19 cellular contexts compared by ENCODE assay signal in genomic region chr9:135303280-135303647, GRCh38.
DNase-seq lines count a peak whose midpoint lies in the region; ATAC-seq, FAIRE-seq and TF ChIP-seq lines count a peak whose summit lies in the region.
"Had no signal": no experiment of that assay in that cellular context is flagged by ENCODE, and none has a peak within 500 bp of the region (broad histone marks: within the 10 kb centered on the region; RNA-seq: fewer than 3 reads in every experiment).

No MANE protein-coding gene starts in this region.

- in situ Hi-C loops in GM12878 (cut with MboI), result no loop called here

- TF ChIP-seq RAD21 in GM12878 (IDR thresholded peaks at IDR 0.05; ENCODE audit: insufficient read depth, low read depth, low read length), result no peak

- TF ChIP-seq EP300 in GM12878 (IDR thresholded peaks at IDR 0.05; ENCODE audit: borderline replicate concordance in 1 of 2, control insufficient read depth in 1 of 2, low read depth in 2 of 2, low read length in 2 of 2), result no peak

- no peaks in the 10 kb centered on the region for H3K79me2 ChIP-seq in GM12878 (ENCODE audit: control insufficient read depth, insufficient read depth, low read length)

- no peak for TF ChIP-seq POLR2A in GM12878 (IDR thresholded peaks at IDR 0.05; ENCODE audit: low read depth, low read length)

- H3K27me3 ChIP-seq in GM12878 (replicated peaks in 1 of 2; ENCODE audit: control insufficient read depth in 2 of 2, insufficient read depth in 2 of 2, low read length in 1 of 2) (peaks cover 1 to 2% of the 10 kb centered on the region in 2 experiments; a peak in 2 of 4 replicates), tibial artery (peaks cover 0 to 60% of the 10 kb centered on the region in 2 donors)

- H3K36me3 ChIP-seq in GM12878 (ENCODE audit: control insufficient read depth in 2 of 2, insufficient read depth in 2 of 2, low read length in 1 of 2), result no peaks in the 10 kb centered on the region
- H3K36me3 ChIP-seq in tibial artery, result no peaks in the 10 kb centered on the region

- ATAC-seq in GM12878, result 0 out of 3 replicates have a peak, but pooled peaks have one; percentile 26

- no peak for FAIRE-seq in GM12878 (lab: Jason Lieb, UNC)
- FAIRE-seq: GM12891 had no signal

- H2AFZ ChIP-seq in GM12878 (ENCODE audit: control insufficient read depth, low read depth, low read length), result no peak overlapping the region

- SMC1A ChIA-PET in GM12878 (lab: Charles Lee; ENCODE audit: uncharacterized antibody, unreplicated experiment), result no interaction called here

- H3K4me1 ChIP-seq in GM12878 (ENCODE audit: control insufficient read depth, insufficient read depth, low read length), result no peaks in the 10 kb centered on the region
- H3K4me1 ChIP-seq in tibial artery, result no peaks in the 10 kb centered on the region

- 0% methylated on average over 3 of the region's 3 CpGs for WGBS in GM12878 (ENCODE audit: insufficient coverage, insufficient replicate concordance, low lambda C conversion rate, missing lambda C conversion rate)

- no peaks in the 10 kb centered on the region for H4K20me1 ChIP-seq in GM12878 (ENCODE audit: control insufficient read depth, insufficient read depth)

- H3K9ac ChIP-seq in GM12878 (ENCODE audit: control insufficient read depth, insufficient read depth, low read length), result no peak overlapping the region

- no TSS peak for BruUV-seq in GM12878 (replicated peaks; lab: Mats Ljungman, UMichigan)

- POLR2A ChIA-PET in GM12878 (lab: Charles Lee), result no interaction called here

- H3K27ac ChIP-seq in GM12878 (ENCODE audit: control insufficient read depth, insufficient read depth) (no peak overlapping the region), tibial artery (no peak overlapping the region)
- H3K27ac ChIP-seq: 22Rv1 had no signal

- TF ChIP-seq CTCF in GM12878 (IDR thresholded peaks at IDR 0.05 in 2 of 3, conservative IDR thresholded peaks at IDR 0.05 in 1 of 3; ENCODE audit: control insufficient read depth in 2 of 3, extremely low read depth in 1 of 3, insufficient read depth in 1 of 3, low read depth in 3 of 3, low read length in 3 of 3) (no peak), tibial artery (IDR thresholded peaks at IDR 0.05) (no peak)

- no peak overlapping the region for H3K4me3 ChIP-seq in GM12878
- no peak overlapping the region for H3K4me3 ChIP-seq in tibial artery

- no peak overlapping the region for H3K4me2 ChIP-seq in GM12878 (ENCODE audit: control insufficient read depth, insufficient read depth)

- intact Hi-C loops in GM12878 (cut with micrococcal nuclease; ENCODE audit: unreplicated experiment) (no loop called here), tibial artery (cut with DNase I; ENCODE audit: low total_unique reads) (no loop called here)

- RAD21 ChIA-PET in GM12878 (lab: Charles Lee; ENCODE audit: unreplicated experiment), result interaction anchor here (0.6 kb wide), 1 partner anchor 87 kb away, joined by 4 read pairs; no protein-coding TSS in a partner anchor

- H3K9me3 ChIP-seq in GM12878 (replicated peaks; ENCODE audit: control insufficient read depth, insufficient read depth, low read length), result no peaks in the 10 kb centered on the region
- no peaks in the 10 kb centered on the region for H3K9me3 ChIP-seq in tibial artery

- peak; percentile 40 for DNase-seq in DMS79 treated with DMSO at 0.1 percent for 48 hours (lab: John Stamatoyannopoulos, UW)
- no peak for DNase-seq in DMS79 (lab: John Stamatoyannopoulos, UW)
- DNase-seq in stimulated activated CD4-positive, alpha-beta T cell treated with anti-CD3 and anti-CD28 coated beads, Interleukin-15, amount 100 ng/mL, for 24 hours, result peak; percentile 11
- no peak for DNase-seq in stimulated activated CD4-positive, alpha-beta T cell treated with anti-CD3 and anti-CD28 coated beads, Interleukin-4, amount 100 ng/mL, for 4 hours
- DNase-seq in GM12878 (ENCODE audit: low read depth, low spot score), result no peak
- no peak for DNase-seq in NCI-H510A treated with DMSO at 0.1 percent for 48 hours (lab: John Stamatoyannopoulos, UW)
- DNase-seq in tibial artery, result no peak
- no peak for DNase-seq in NCI-H2081 (lab: John Stamatoyannopoulos, UW)
- DNase-seq: CD4-positive, CD25-positive, alpha-beta regulatory T cell; COR-L47; DMS 273 treated with DMSO at 0.1 percent for 48 hours; GF-D8; KG1; NCI-H1417; NCI-H187; NCI-H345; NCI-H526 had no signal

- CTCF ChIA-PET in GM12878 (lab: Yijun Ruan, JAX), result no interaction called here

TF ChIP-seq in GM12878, 131 proteins besides CTCF, POLR2A, EP300 and RAD21:
- TF ChIP-seq, protein P1, sequence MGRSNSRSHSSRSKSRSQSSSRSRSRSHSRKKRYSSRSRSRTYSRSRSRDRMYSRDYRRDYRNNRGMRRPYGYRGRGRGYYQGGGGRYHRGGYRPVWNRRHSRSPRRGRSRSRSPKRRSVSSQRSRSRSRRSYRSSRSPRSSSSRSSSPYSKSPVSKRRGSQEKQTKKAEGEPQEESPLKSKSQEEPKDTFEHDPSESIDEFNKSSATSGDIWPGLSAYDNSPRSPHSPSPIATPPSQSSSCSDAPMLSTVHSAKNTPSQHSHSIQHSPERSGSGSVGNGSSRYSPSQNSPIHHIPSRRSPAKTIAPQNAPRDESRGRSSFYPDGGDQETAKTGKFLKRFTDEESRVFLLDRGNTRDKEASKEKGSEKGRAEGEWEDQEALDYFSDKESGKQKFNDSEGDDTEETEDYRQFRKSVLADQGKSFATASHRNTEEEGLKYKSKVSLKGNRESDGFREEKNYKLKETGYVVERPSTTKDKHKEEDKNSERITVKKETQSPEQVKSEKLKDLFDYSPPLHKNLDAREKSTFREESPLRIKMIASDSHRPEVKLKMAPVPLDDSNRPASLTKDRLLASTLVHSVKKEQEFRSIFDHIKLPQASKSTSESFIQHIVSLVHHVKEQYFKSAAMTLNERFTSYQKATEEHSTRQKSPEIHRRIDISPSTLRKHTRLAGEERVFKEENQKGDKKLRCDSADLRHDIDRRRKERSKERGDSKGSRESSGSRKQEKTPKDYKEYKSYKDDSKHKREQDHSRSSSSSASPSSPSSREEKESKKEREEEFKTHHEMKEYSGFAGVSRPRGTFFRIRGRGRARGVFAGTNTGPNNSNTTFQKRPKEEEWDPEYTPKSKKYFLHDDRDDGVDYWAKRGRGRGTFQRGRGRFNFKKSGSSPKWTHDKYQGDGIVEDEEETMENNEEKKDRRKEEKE (IDR thresholded peaks at IDR 0.05), result no peak
- TF ChIP-seq, protein P2, sequence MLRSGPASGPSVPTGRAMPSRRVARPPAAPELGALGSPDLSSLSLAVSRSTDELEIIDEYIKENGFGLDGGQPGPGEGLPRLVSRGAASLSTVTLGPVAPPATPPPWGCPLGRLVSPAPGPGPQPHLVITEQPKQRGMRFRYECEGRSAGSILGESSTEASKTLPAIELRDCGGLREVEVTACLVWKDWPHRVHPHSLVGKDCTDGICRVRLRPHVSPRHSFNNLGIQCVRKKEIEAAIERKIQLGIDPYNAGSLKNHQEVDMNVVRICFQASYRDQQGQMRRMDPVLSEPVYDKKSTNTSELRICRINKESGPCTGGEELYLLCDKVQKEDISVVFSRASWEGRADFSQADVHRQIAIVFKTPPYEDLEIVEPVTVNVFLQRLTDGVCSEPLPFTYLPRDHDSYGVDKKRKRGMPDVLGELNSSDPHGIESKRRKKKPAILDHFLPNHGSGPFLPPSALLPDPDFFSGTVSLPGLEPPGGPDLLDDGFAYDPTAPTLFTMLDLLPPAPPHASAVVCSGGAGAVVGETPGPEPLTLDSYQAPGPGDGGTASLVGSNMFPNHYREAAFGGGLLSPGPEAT (IDR thresholded peaks at IDR 0.05; ENCODE audit: low read depth), result no peak
- no peak for TF ChIP-seq FOS (IDR thresholded peaks at IDR 0.05; ENCODE audit: borderline replicate concordance, extremely low read depth, insufficient read length)
- no peak for TF ChIP-seq MAX (IDR thresholded peaks at IDR 0.05; ENCODE audit: low read depth, low read length)
- TF ChIP-seq RCOR1 (conservative IDR thresholded peaks at IDR 0.05; ENCODE audit: low read depth, low read length), result no peak
- TF ChIP-seq ETV6 (conservative IDR thresholded peaks at IDR 0.05 in 1 of 2, IDR thresholded peaks at IDR 0.05 in 1 of 2; ENCODE audit: borderline replicate concordance in 1 of 2, low read depth in 1 of 2), result no peak
- no peak for TF ChIP-seq POLR2AphosphoS5 (IDR thresholded peaks at IDR 0.05; ENCODE audit: low read length)
- no peak for TF ChIP-seq SMAD5 (IDR thresholded peaks at IDR 0.05; ENCODE audit: low read depth)
- no peak for TF ChIP-seq SIX5 (IDR thresholded peaks at IDR 0.05; ENCODE audit: low read depth, low read length, severe bottlenecking)
- TF ChIP-seq, protein P3, sequence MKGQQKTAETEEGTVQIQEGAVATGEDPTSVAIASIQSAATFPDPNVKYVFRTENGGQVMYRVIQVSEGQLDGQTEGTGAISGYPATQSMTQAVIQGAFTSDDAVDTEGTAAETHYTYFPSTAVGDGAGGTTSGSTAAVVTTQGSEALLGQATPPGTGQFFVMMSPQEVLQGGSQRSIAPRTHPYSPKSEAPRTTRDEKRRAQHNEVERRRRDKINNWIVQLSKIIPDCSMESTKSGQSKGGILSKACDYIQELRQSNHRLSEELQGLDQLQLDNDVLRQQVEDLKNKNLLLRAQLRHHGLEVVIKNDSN (IDR thresholded peaks at IDR 0.05; ENCODE audit: borderline replicate concordance, extremely low read length, insufficient read depth, low read depth, low read length), result no peak

Comparison
In these comparisons a context has a peak if more than half of its experiments do, and no peak if none do; other contexts are left out.
1. DNase-seq: peak in DMS79 treated with DMSO at 0.1 percent for 48 hours (single experiment) and stimulated activated CD4-positive, alpha-beta T cell treated with anti-CD3 and anti-CD28 coated beads, Interleukin-15, amount 100 ng/mL, for 24 hours (single experiment); none in DMS79 (single experiment), stimulated activated CD4-positive, alpha-beta T cell treated with anti-CD3 and anti-CD28 coated beads, Interleukin-4, amount 100 ng/mL, for 4 hours (0 of 2), GM12878 (single experiment), NCI-H510A treated with DMSO at 0.1 percent for 48 hours (single experiment), tibial artery (0 of 2) and NCI-H2081 (0 of 2).